In the genomic region with DNA sequence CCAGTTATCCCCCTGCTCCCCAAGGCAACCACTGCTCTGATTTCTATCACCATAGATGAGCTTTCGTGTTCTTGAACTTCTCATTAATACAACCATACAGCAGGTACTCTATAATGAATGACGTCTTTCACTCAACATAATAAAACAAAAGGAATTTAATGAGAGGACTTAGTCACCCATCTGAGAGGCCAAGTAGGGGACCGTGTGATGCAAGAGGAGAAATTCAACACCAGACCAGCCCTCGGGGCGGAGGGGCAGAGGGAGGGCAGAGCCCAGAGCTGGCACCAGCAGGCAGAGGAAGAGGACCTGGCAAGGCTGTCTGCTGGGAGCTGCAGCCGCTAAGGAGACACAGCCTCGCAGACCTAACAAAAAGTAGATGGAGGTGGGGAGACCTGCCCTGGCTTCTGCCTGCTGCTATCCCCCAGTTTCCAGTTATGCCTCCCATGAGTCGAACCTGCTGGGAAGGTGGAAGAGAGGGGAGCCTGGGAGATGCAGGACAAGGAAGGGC, we compare ENCODE assay signal across 1 cellular context.
TF ChIP-seq lines count a peak whose summit lies in the region.

No MANE protein-coding gene starts in this region.

TF ChIP-seq in SK-N-SH, 30 proteins besides CTCF, POLR2A, EP300 and RAD21 (continued from another document):
- TF ChIP-seq, protein P1, sequence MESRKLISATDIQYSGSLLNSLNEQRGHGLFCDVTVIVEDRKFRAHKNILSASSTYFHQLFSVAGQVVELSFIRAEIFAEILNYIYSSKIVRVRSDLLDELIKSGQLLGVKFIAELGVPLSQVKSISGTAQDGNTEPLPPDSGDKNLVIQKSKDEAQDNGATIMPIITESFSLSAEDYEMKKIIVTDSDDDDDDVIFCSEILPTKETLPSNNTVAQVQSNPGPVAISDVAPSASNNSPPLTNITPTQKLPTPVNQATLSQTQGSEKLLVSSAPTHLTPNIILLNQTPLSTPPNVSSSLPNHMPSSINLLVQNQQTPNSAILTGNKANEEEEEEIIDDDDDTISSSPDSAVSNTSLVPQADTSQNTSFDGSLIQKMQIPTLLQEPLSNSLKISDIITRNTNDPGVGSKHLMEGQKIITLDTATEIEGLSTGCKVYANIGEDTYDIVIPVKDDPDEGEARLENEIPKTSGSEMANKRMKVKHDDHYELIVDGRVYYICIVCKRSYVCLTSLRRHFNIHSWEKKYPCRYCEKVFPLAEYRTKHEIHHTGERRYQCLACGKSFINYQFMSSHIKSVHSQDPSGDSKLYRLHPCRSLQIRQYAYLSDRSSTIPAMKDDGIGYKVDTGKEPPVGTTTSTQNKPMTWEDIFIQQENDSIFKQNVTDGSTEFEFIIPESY (IDR thresholded peaks at IDR 0.05; ENCODE audit: borderline replicate concordance, low read depth), result no peak
- no peak for TF ChIP-seq SMC3 (IDR thresholded peaks at IDR 0.05; ENCODE audit: low read depth, low read length)
- TF ChIP-seq CHD2 (IDR thresholded peaks at IDR 0.05; ENCODE audit: low read length, partially characterized antibody), result peak; percentile 11
- TF ChIP-seq TCF12 (IDR thresholded peaks at IDR 0.05), result peak; percentile 86
- no peak for TF ChIP-seq RFX5 (IDR thresholded peaks at IDR 0.05; ENCODE audit: low read length)
- TF ChIP-seq YY1 (IDR thresholded peaks at IDR 0.05; ENCODE audit: low read depth), result no peak
- TF ChIP-seq, protein P2, sequence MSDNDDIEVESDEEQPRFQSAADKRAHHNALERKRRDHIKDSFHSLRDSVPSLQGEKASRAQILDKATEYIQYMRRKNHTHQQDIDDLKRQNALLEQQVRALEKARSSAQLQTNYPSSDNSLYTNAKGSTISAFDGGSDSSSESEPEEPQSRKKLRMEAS (IDR thresholded peaks at IDR 0.05; ENCODE audit: low read depth), result peak; percentile 62; the same call in 1 of the 2 replicates
- TF ChIP-seq FOSL2 (IDR thresholded peaks at IDR 0.05; ENCODE audit: borderline replicate concordance, low read depth), result peak; percentile 79
- 0 out of 2 replicates have a peak, but pooled peaks have one; percentile 66 for TF ChIP-seq TEAD4 (IDR thresholded peaks at IDR 0.05; ENCODE audit: borderline replicate concordance, insufficient read depth)
- TF ChIP-seq, protein P3, sequence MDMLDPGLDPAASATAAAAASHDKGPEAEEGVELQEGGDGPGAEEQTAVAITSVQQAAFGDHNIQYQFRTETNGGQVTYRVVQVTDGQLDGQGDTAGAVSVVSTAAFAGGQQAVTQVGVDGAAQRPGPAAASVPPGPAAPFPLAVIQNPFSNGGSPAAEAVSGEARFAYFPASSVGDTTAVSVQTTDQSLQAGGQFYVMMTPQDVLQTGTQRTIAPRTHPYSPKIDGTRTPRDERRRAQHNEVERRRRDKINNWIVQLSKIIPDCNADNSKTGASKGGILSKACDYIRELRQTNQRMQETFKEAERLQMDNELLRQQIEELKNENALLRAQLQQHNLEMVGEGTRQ (IDR thresholded peaks at IDR 0.05; ENCODE audit: borderline replicate concordance, low read depth, low read length), result no peak
- TF ChIP-seq, protein P4, sequence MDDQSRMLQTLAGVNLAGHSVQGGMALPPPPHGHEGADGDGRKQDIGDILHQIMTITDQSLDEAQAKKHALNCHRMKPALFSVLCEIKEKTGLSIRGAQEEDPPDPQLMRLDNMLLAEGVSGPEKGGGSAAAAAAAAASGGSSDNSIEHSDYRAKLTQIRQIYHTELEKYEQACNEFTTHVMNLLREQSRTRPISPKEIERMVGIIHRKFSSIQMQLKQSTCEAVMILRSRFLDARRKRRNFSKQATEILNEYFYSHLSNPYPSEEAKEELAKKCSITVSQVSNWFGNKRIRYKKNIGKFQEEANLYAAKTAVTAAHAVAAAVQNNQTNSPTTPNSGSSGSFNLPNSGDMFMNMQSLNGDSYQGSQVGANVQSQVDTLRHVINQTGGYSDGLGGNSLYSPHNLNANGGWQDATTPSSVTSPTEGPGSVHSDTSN (IDR thresholded peaks at IDR 0.05), result peak; percentile 90
- no peak for TF ChIP-seq GABPA (IDR thresholded peaks at IDR 0.05; ENCODE audit: low read depth)
- no peak for TF ChIP-seq MXI1 (IDR thresholded peaks at IDR 0.05; ENCODE audit: low read depth, low read length)
- peak; percentile 80; the same call in 1 of the 2 replicates for TF ChIP-seq RXRA (IDR thresholded peaks at IDR 0.05; ENCODE audit: borderline replicate concordance, low read depth)
- peak; percentile 79 for TF ChIP-seq JUND (IDR thresholded peaks at IDR 0.05)
- no peak for TF ChIP-seq SIN3A (IDR thresholded peaks at IDR 0.05; ENCODE audit: borderline replicate concordance, low read depth, low read length)
- TF ChIP-seq POLR2AphosphoS5 (IDR thresholded peaks at IDR 0.05; ENCODE audit: low read depth, low read length), result peak; percentile 70
- TF ChIP-seq, protein P5, sequence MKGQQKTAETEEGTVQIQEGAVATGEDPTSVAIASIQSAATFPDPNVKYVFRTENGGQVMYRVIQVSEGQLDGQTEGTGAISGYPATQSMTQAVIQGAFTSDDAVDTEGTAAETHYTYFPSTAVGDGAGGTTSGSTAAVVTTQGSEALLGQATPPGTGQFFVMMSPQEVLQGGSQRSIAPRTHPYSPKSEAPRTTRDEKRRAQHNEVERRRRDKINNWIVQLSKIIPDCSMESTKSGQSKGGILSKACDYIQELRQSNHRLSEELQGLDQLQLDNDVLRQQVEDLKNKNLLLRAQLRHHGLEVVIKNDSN (IDR thresholded peaks at IDR 0.05; ENCODE audit: borderline replicate concordance, low read depth), result peak; percentile 25; the same call in 1 of the 2 replicates
- peak; percentile 47 for TF ChIP-seq GATA2 (CRISPR knock-in tag; IDR thresholded peaks at IDR 0.05)
- TF ChIP-seq, protein P6, sequence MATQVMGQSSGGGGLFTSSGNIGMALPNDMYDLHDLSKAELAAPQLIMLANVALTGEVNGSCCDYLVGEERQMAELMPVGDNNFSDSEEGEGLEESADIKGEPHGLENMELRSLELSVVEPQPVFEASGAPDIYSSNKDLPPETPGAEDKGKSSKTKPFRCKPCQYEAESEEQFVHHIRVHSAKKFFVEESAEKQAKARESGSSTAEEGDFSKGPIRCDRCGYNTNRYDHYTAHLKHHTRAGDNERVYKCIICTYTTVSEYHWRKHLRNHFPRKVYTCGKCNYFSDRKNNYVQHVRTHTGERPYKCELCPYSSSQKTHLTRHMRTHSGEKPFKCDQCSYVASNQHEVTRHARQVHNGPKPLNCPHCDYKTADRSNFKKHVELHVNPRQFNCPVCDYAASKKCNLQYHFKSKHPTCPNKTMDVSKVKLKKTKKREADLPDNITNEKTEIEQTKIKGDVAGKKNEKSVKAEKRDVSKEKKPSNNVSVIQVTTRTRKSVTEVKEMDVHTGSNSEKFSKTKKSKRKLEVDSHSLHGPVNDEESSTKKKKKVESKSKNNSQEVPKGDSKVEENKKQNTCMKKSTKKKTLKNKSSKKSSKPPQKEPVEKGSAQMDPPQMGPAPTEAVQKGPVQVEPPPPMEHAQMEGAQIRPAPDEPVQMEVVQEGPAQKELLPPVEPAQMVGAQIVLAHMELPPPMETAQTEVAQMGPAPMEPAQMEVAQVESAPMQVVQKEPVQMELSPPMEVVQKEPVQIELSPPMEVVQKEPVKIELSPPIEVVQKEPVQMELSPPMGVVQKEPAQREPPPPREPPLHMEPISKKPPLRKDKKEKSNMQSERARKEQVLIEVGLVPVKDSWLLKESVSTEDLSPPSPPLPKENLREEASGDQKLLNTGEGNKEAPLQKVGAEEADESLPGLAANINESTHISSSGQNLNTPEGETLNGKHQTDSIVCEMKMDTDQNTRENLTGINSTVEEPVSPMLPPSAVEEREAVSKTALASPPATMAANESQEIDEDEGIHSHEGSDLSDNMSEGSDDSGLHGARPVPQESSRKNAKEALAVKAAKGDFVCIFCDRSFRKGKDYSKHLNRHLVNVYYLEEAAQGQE (IDR thresholded peaks at IDR 0.05; ENCODE audit: low read depth, low read length), result 0 out of 2 replicates have a peak, but pooled peaks have one; percentile 33
- TF ChIP-seq RCOR1 (IDR thresholded peaks at IDR 0.05; ENCODE audit: low read length), result no peak
- no peak for TF ChIP-seq TAF1 (IDR thresholded peaks at IDR 0.05; ENCODE audit: borderline replicate concordance, low read depth, low read length)
- TF ChIP-seq EZH2phosphoT487 (IDR thresholded peaks at IDR 0.05; ENCODE audit: borderline replicate concordance, low read depth), result no peak
- TF ChIP-seq ELF1 (IDR thresholded peaks at IDR 0.05), result no peak
- TF ChIP-seq NRF1 (IDR thresholded peaks at IDR 0.05; ENCODE audit: low read depth, low read length), result no peak
TF ChIP-seq in SK-N-SH: peak in this region for 14.
